ENCODE assay signal across 11 cellular contexts in genomic region chr9:79638806-79639205, GRCh38.
DNase-seq lines count a peak whose midpoint lies in the region; ATAC-seq and TF ChIP-seq lines count a peak whose summit lies in the region.
"Had no signal": no experiment of that assay in that cellular context is flagged by ENCODE, and none has a peak within 500 bp of the region (broad histone marks: within the 10 kb centered on the region; RNA-seq: fewer than 3 reads in every experiment).

No MANE protein-coding gene starts in this region.

- H2AFZ ChIP-seq in SK-N-SH (ENCODE audit: low read depth) = no peak overlapping the region
- H2AFZ ChIP-seq in neuronal stem cell (ENCODE audit: low read length) = no peak overlapping the region
- H2AFZ ChIP-seq: GM23248 had no signal

- H3K36me3 ChIP-seq in SK-N-SH (replicated peaks in 1 of 2; ENCODE audit: control insufficient read depth in 1 of 2, insufficient read depth in 2 of 2, low read length in 1 of 2) (peaks cover 35 to 55% of the 10 kb centered on the region in 2 experiments), neuronal stem cell (replicated peaks in 1 of 2; ENCODE audit: control insufficient read depth in 2 of 2, insufficient read depth in 2 of 2, low read length in 2 of 2) (peaks cover 12 to 97% of the 10 kb centered on the region in 2 donors)

- no peak overlapping the region for H2BK5ac ChIP-seq in neuronal stem cell (ENCODE audit: low read length)

- peaks cover 79% of the 10 kb centered on the region for H3K79me2 ChIP-seq in SK-N-SH (ENCODE audit: insufficient read depth)

- WGBS in SK-N-SH (ENCODE audit: low lambda C conversion rate) = 94% methylated on average over 2 of the region's 2 CpGs
- no CpG with 5 or more reads among the region's 2 CpGs for WGBS in neuronal stem cell (ENCODE audit: extremely low coverage in 2 of 2, insufficient read length in 2 of 2, insufficient replicate concordance in 1 of 2), 2 donors

- no peak overlapping the region for H4K8ac ChIP-seq in neuronal stem cell (ENCODE audit: low read depth, low read length)

- no peak overlapping the region for H2BK15ac ChIP-seq in neuronal stem cell (ENCODE audit: low read length)

- H3K9me3 ChIP-seq in SK-N-SH (no peaks in the 10 kb centered on the region), neuronal stem cell (replicated peaks in 1 of 2; ENCODE audit: control insufficient read depth in 2 of 2, insufficient read depth in 1 of 2, low read depth in 1 of 2, low read length in 2 of 2) (peaks cover 2 to 15% of the 10 kb centered on the region in 2 donors)

- H2BK12ac ChIP-seq in neuronal stem cell (ENCODE audit: low read length) = no peak overlapping the region

- H3K27ac ChIP-seq in SK-N-SH (ENCODE audit: low read depth in 2 of 2, low read length in 1 of 2) = no peak overlapping the region
- H3K27ac ChIP-seq in neuronal stem cell (replicated peaks; ENCODE audit: low read length) = no peak overlapping the region
- H3K27ac ChIP-seq: 22Rv1, GM23248 had no signal

- H4K20me1 ChIP-seq in SK-N-SH (ENCODE audit: insufficient read depth) = peaks cover 13% of the 10 kb centered on the region

- ATAC-seq in SK-N-SH treated with all-trans-retinoic acid at 6 μM for 48 hours = no peak
- ATAC-seq: GM12878, HCT116 had no signal

- no peak overlapping the region for H3K4ac ChIP-seq in neuronal stem cell (ENCODE audit: low read length)

- H3K4me2 ChIP-seq in SK-N-SH (no peak overlapping the region), neuronal stem cell (ENCODE audit: insufficient read depth, low read length, poor library complexity, severe bottlenecking) (no peak overlapping the region)

- no peak for TF ChIP-seq CTCF in SK-N-SH (IDR thresholded peaks at IDR 0.05)

- CTCF ChIA-PET in SK-N-SH (lab: Yijun Ruan, JAX) = interaction anchor here (0.7 to 1.7 kb wide), 4 partner anchors 13 to 273 kb away, joined by 3 to 4 read pairs (median 3); no protein-coding TSS in a partner anchor

- H3K14ac ChIP-seq in neuronal stem cell (ENCODE audit: low read length) = peak overlapping the region; percentile 56

- no peaks in the 10 kb centered on the region for H3F3A ChIP-seq in SK-N-SH (replicated peaks; ENCODE audit: insufficient read depth)

- POLR2A ChIA-PET in SK-N-SH (lab: Yijun Ruan, JAX) = no interaction called here

- no peak overlapping the region for H4K91ac ChIP-seq in neuronal stem cell (ENCODE audit: low read depth, low read length, poor library complexity)

- no peak overlapping the region for H3K18ac ChIP-seq in neuronal stem cell (ENCODE audit: low read length)

- no peaks in the 10 kb centered on the region for H3K27me3 ChIP-seq in SK-N-SH (ENCODE audit: insufficient read depth)
- no peaks in the 10 kb centered on the region for H3K27me3 ChIP-seq in neuronal stem cell (ENCODE audit: control insufficient read depth in 3 of 3, insufficient read depth in 3 of 3, low read depth in 1 of 3, low read length in 3 of 3)

- H3K4me1 ChIP-seq in SK-N-SH (ENCODE audit: control insufficient read depth in 1 of 2, insufficient read depth in 2 of 2, low read depth in 1 of 2, low read length in 1 of 2) (no peaks in the 10 kb centered on the region; a peak in 1 of 4 replicates), neuronal stem cell (ENCODE audit: control insufficient read depth in 2 of 2, insufficient read depth in 1 of 2, low read depth in 1 of 2, low read length in 2 of 2) (peaks cover 5 to 7% of the 10 kb centered on the region in 2 donors)

- DNase-seq in SK-N-SH (no peak), amniotic epithelial cell (ENCODE audit: low read depth) (peak; percentile 26), neuronal stem cell (ENCODE audit: low spot score) (no peak), NAMALWA (ENCODE audit: low spot score) (no peak), OCI-M2 (lab: John Stamatoyannopoulos, UW; ENCODE audit: unreplicated experiment) (no peak)
- DNase-seq in activated naive CD4-positive, alpha-beta T cell treated with anti-CD3 and anti-CD28 coated beads, Interleukin-2, amount 50 U/mL, for 16 hours = no peak

- H2AK5ac ChIP-seq in neuronal stem cell (ENCODE audit: low read depth, low read length) = no peak overlapping the region

- TF ChIP-seq EP300 in SK-N-SH (IDR thresholded peaks at IDR 0.05; ENCODE audit: borderline replicate concordance in 1 of 2, low read depth in 1 of 2, low read length in 1 of 2) = no peak

- no peak overlapping the region for H2BK120ac ChIP-seq in neuronal stem cell (ENCODE audit: low read depth, low read length)

- H3K23ac ChIP-seq in neuronal stem cell (ENCODE audit: low read depth, low read length, poor library complexity) = no peak overlapping the region

- no peak for TF ChIP-seq RAD21 in SK-N-SH (IDR thresholded peaks at IDR 0.05; ENCODE audit: low read length)

- H3K9me2 ChIP-seq in SK-N-SH = no peaks in the 10 kb centered on the region

- H3K4me3 ChIP-seq in SK-N-SH (ENCODE audit: low read depth in 2 of 2, low read length in 1 of 2) = no peak overlapping the region
- H3K4me3 ChIP-seq in neuronal stem cell (ENCODE audit: low read length in 2 of 2) = no peak overlapping the region
- H3K4me3 ChIP-seq: GM12878, GM23248 had no signal

- H3K9ac ChIP-seq in SK-N-SH (no peak overlapping the region), neuronal stem cell (ENCODE audit: low read depth, low read length, poor library complexity) (no peak overlapping the region)
- H3K9ac ChIP-seq: GM23248 had no signal

- peaks cover 2% of the 10 kb centered on the region for H3K79me1 ChIP-seq in neuronal stem cell (ENCODE audit: low read depth, low read length)

TF ChIP-seq in SK-N-SH, 30 proteins besides CTCF, POLR2A, EP300 and RAD21:
- 0 out of 2 replicates have a peak, but pooled peaks have one; percentile 23 for TF ChIP-seq YY1 (IDR thresholded peaks at IDR 0.05; ENCODE audit: low read depth)
- no peak for TF ChIP-seq FOSL2 (IDR thresholded peaks at IDR 0.05; ENCODE audit: borderline replicate concordance, low read depth)
TF ChIP-seq in SK-N-SH: peak in this region for 1.

TF ChIP-seq in SK-N-SH treated with all-trans-retinoic acid at 6 μM for 48 hours, 23 proteins besides CTCF, POLR2A, EP300 and RAD21:
- TF ChIP-seq PPARA (CRISPR knock-in tag; IDR thresholded peaks at IDR 0.05; ENCODE audit: borderline replicate concordance) (no peak), TCF4 (CRISPR knock-in tag; IDR thresholded peaks at IDR 0.05; ENCODE audit: borderline replicate concordance) (no peak), ZC3H10 (CRISPR knock-in tag; IDR thresholded peaks at IDR 0.05) (no peak), OSR1 (CRISPR knock-in tag; IDR thresholded peaks at IDR 0.05) (no peak), BACH2 (CRISPR knock-in tag; IDR thresholded peaks at IDR 0.05; ENCODE audit: borderline replicate concordance) (no peak)
